ENCODE assay signal across 28 cellular contexts in genomic region chr2:186466743-186467142, GRCh38.
"Had no signal": no experiment of that assay in that cellular context is flagged by ENCODE, and none has a peak within 500 bp of the region (broad histone marks: within the 10 kb centered on the region; RNA-seq: fewer than 3 reads in every experiment).

No MANE protein-coding gene starts in this region.

- H3K9me3 ChIP-seq: colonic mucosa, gastrocnemius medialis had no signal

- ATAC-seq: effector memory CD8-positive, alpha-beta T cell; esophagus mucosa; foreskin keratinocyte; gastrocnemius medialis; gastroesophageal sphincter; heart left ventricle; heart right ventricle had no signal

- H3K4me1 ChIP-seq: colonic mucosa, esophagus muscularis mucosa, esophagus squamous epithelium, foreskin keratinocyte, gastrocnemius medialis, gastroesophageal sphincter, heart left ventricle, heart right ventricle had no signal

- FAIRE-seq: colon, endometrium, endothelial cell of umbilical vein, frontal cortex had no signal

- H3K27me3 ChIP-seq: colonic mucosa, dorsolateral prefrontal cortex, esophagus muscularis mucosa, esophagus squamous epithelium, foreskin keratinocyte, gastrocnemius medialis, gastroesophageal sphincter, heart left ventricle, heart right ventricle had no signal

- H3K27ac ChIP-seq: colonic mucosa, coronary artery, dorsolateral prefrontal cortex, epithelial cell of prostate, esophagus muscularis mucosa, esophagus squamous epithelium, foreskin keratinocyte, gastrocnemius medialis, gastroesophageal sphincter, heart left ventricle, heart right ventricle had no signal

- H3K4me3 ChIP-seq: colonic mucosa, coronary artery, dorsolateral prefrontal cortex, esophagus muscularis mucosa, esophagus squamous epithelium, gastrocnemius medialis, gastroesophageal sphincter, heart left ventricle, heart right ventricle had no signal

- H3K36me3 ChIP-seq: colonic mucosa, esophagus muscularis mucosa, esophagus squamous epithelium, gastrocnemius medialis, gastroesophageal sphincter, heart left ventricle, heart right ventricle had no signal

- DNase-seq: colonic mucosa; cortex of kidney; dermis blood vessel endothelial cell; dorsolateral prefrontal cortex; effector CD4-positive, alpha-beta T cell; effector CD8-positive, alpha-beta T cell; effector memory CD4-positive, alpha-beta T cell; effector memory CD8-positive, alpha-beta T cell; endodermal cell; erythroblast; esophagus squamous epithelium; foreskin fibroblast; foreskin keratinocyte; foreskin melanocyte; gastrocnemius medialis; glutamatergic neuron; head of caudate nucleus; heart left ventricle; heart right ventricle had no signal
